ENCODE assay signal across 16 cellular contexts in the genomic region with DNA sequence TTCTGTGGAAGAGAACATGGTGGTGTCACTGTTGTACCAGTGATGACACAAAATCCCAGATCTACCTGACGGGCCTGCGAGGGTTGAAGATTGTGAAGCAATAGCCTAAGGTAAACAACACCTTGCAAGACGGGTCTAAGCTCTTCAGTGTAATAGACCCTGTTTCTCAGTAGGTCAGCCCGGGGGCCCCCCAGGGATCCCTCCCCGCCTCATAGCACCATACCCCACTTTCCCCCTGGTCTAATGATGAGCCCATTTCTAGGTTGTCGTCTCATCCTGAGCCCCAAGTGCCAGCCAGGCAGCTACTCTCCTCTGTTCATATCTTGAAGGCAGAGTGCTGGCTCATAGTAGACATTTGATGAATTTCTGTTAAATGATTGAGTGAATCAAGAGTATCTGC. TPM values are rescaled to one million over a fixed set of nuclear protein-coding genes. Genes with fewer than 3 reads are reported as not detected.
A peak's percentile ranks its signal among the peaks of the same experiment; 100 is the strongest.
DNase-seq lines count a peak whose midpoint lies in the region; ATAC-seq and TF ChIP-seq lines count a peak whose summit lies in the region.
"Had no signal": no experiment of that assay in that cellular context is flagged by ENCODE, and none has a peak within 500 bp of the region (broad histone marks: within the 10 kb centered on the region; RNA-seq: fewer than 3 reads in every experiment).

No MANE protein-coding gene starts in this region.

- BruUV-seq in Caco-2 (replicated peaks; lab: Mats Ljungman, UMichigan) = no TSS peak

- peak overlapping the region; percentile 7 for H3K27ac Mint-ChIP-seq in activated T-cell treated with anti-CD3 and anti-CD28 coated beads, Interleukin-2, amount 50 U/mL, for 72 hours
- H3K27ac Mint-ChIP-seq in Caco-2 (ENCODE audit: unreplicated experiment) = peak overlapping the region; percentile 32
- peak overlapping the region in 6 of 10 donors; percentile 32 to 95 (median 56) for H3K27ac Mint-ChIP-seq in naive thymus-derived CD8-positive, alpha-beta T cell
- no peak overlapping the region for H3K27ac Mint-ChIP-seq in endothelial cell (ENCODE audit: unreplicated experiment)
- H3K27ac Mint-ChIP-seq: GM23338 had no signal

- TF ChIP-seq POLR2A in adrenal gland (IDR thresholded peaks at IDR 0.05) = no peak

- H3K9me3 Mint-ChIP-seq in activated T-cell treated with anti-CD3 and anti-CD28 coated beads, Interleukin-2, amount 50 U/mL, for 72 hours = no peaks in the 10 kb centered on the region
- H3K9me3 Mint-ChIP-seq in Caco-2 (ENCODE audit: unreplicated experiment) = no peaks in the 10 kb centered on the region
- no peaks in the 10 kb centered on the region for H3K9me3 Mint-ChIP-seq in naive thymus-derived CD8-positive, alpha-beta T cell
- H3K9me3 Mint-ChIP-seq in endothelial cell (ENCODE audit: unreplicated experiment) = no peaks in the 10 kb centered on the region
- H3K9me3 Mint-ChIP-seq: GM23338 had no signal

- CTCF ChIA-PET in Caco-2 (lab: Charles Lee) = interaction anchor here (0.7 kb wide), 1 partner anchor 32 kb away, joined by 3 read pairs; no protein-coding TSS in a partner anchor

- H3K9me3 ChIP-seq in Caco-2 = no peaks in the 10 kb centered on the region
- no peaks in the 10 kb centered on the region for H3K9me3 ChIP-seq in adrenal gland (replicated peaks in 1 of 3)
- H3K9me3 ChIP-seq: MG63 had no signal

- no peaks in the 10 kb centered on the region for H3K27me3 Mint-ChIP-seq in activated T-cell treated with anti-CD3 and anti-CD28 coated beads, Interleukin-2, amount 50 U/mL, for 72 hours (ENCODE audit: low read depth)
- H3K27me3 Mint-ChIP-seq in Caco-2 (ENCODE audit: insufficient read depth, unreplicated experiment) = no peaks in the 10 kb centered on the region
- no peaks in the 10 kb centered on the region for H3K27me3 Mint-ChIP-seq in naive thymus-derived CD8-positive, alpha-beta T cell
- peaks cover 15% of the 10 kb centered on the region for H3K27me3 Mint-ChIP-seq in endothelial cell (ENCODE audit: unreplicated experiment)

- H3K27me3 ChIP-seq in Caco-2 (replicated peaks; ENCODE audit: control insufficient read depth, insufficient read depth, low read length) (no peaks in the 10 kb centered on the region), adrenal gland (no peaks in the 10 kb centered on the region)
- H3K27me3 ChIP-seq: MG63 had no signal

- no peak overlapping the region for H3K4me3 Mint-ChIP-seq in activated T-cell treated with anti-CD3 and anti-CD28 coated beads, Interleukin-2, amount 50 U/mL, for 72 hours
- H3K4me3 Mint-ChIP-seq in Caco-2 (ENCODE audit: unreplicated experiment) = no peak overlapping the region
- H3K4me3 Mint-ChIP-seq in naive thymus-derived CD8-positive, alpha-beta T cell = peak overlapping the region in 2 of 10 donors; percentile 5 to 23
- no peak overlapping the region for H3K4me3 Mint-ChIP-seq in endothelial cell (ENCODE audit: unreplicated experiment)
- H3K4me3 Mint-ChIP-seq: GM23338 had no signal

- H3K36me3 ChIP-seq in Caco-2 (ENCODE audit: control insufficient read depth, insufficient read depth, low read length) (peaks cover 12% of the 10 kb centered on the region), adrenal gland (replicated peaks in 1 of 2) (peaks cover 0 to 38% of the 10 kb centered on the region in 2 donors)
- H3K36me3 ChIP-seq: MG63 had no signal

- peaks cover 15 to 29% of the 10 kb centered on the region in 2 donors for H3K36me3 Mint-ChIP-seq in activated T-cell treated with anti-CD3 and anti-CD28 coated beads, Interleukin-2, amount 50 U/mL, for 72 hours (ENCODE audit: insufficient read depth in 2 of 2)
- H3K36me3 Mint-ChIP-seq in Caco-2 (ENCODE audit: insufficient read depth, unreplicated experiment) (peaks cover 80% of the 10 kb centered on the region), endothelial cell (ENCODE audit: low read depth, unreplicated experiment) (peaks cover 15% of the 10 kb centered on the region)
- H3K36me3 Mint-ChIP-seq in naive thymus-derived CD8-positive, alpha-beta T cell = peaks cover 10 to 53% (median 13%) of the 10 kb centered on the region in 3 donors

- H3K4me3 ChIP-seq in Caco-2 (ENCODE audit: low read depth, low read length) (no peak overlapping the region), adrenal gland (no peak overlapping the region)
- H3K4me3 ChIP-seq: GM23338, MG63 had no signal

- DNase-seq in activated T-cell treated with anti-CD3 and anti-CD28 coated beads, Interleukin-2, amount 50 U/mL, for 72 hours = no peak
- no peak for DNase-seq in activated T-cell treated with anti-CD3 and anti-CD28 coated beads, Interleukin-2, amount 50 U/mL, for 48 hours
- DNase-seq in Caco-2 = no peak
- DNase-seq in adrenal gland = no peak
- no peak for DNase-seq in naive thymus-derived CD8-positive, alpha-beta T cell
- DNase-seq in NCI-H1105 treated with DMSO at 0.1 percent for 48 hours (lab: John Stamatoyannopoulos, UW) = no peak
- no peak for DNase-seq in endothelial cell (ENCODE audit: low spot score)
- no peak for DNase-seq in NCI-H2107 (lab: John Stamatoyannopoulos, UW)
- DNase-seq: MG63, NCI-H1105, NCI-H187, NCI-H446 treated with DMSO at 0.1 percent for 48 hours, NCI-H774 had no signal

- no peak for ATAC-seq in activated T-cell treated with anti-CD3 and anti-CD28 coated beads, Interleukin-2, amount 50 U/mL, for 72 hours (replicated peaks in 1 of 2)
- ATAC-seq in naive thymus-derived CD8-positive, alpha-beta T cell = no peak
- ATAC-seq: GM23338 had no signal

- peaks cover 23% of the 10 kb centered on the region for H3K4me1 ChIP-seq in Caco-2
- peaks cover 19 to 47% of the 10 kb centered on the region in 2 donors for H3K4me1 ChIP-seq in adrenal gland (replicated peaks in 1 of 2)

- WGBS in adrenal gland, 4 donors = 88 to 97% (median 96%) methylated on average over 3 to 6 of the region's 6 CpGs

- no peak for TF ChIP-seq CTCF in Caco-2 (IDR thresholded peaks at IDR 0.05; ENCODE audit: insufficient read depth in 1 of 2, low read depth in 1 of 2, low read length in 1 of 2, severe bottlenecking in 1 of 2, unreplicated experiment in 1 of 2)
- TF ChIP-seq CTCF in adrenal gland (IDR thresholded peaks at IDR 0.05) = no peak
- no peak for TF ChIP-seq CTCF in endothelial cell (IDR thresholded peaks at IDR 0.05; ENCODE audit: unreplicated experiment)

- peaks cover 49% of the 10 kb centered on the region for H3K4me1 Mint-ChIP-seq in activated T-cell treated with anti-CD3 and anti-CD28 coated beads, Interleukin-2, amount 50 U/mL, for 72 hours (ENCODE audit: low read depth)
- peaks cover 17% of the 10 kb centered on the region for H3K4me1 Mint-ChIP-seq in Caco-2 (ENCODE audit: low read depth, unreplicated experiment)
- H3K4me1 Mint-ChIP-seq in naive thymus-derived CD8-positive, alpha-beta T cell = peaks cover 25 to 49% (median 43%) of the 10 kb centered on the region in 4 donors
- peaks cover 24% of the 10 kb centered on the region for H3K4me1 Mint-ChIP-seq in endothelial cell (ENCODE audit: unreplicated experiment)

- H3K27ac ChIP-seq in adrenal gland = peak overlapping the region in 3 of 5 donors; percentile 90 to 97 (median 96)
- H3K27ac ChIP-seq: KMS-11 had no signal

- POLR2A ChIA-PET in Caco-2 (lab: Charles Lee) = interaction anchor here (0.6 kb wide), 1 partner anchor 42 kb away, joined by 5 read pairs; a partner anchor contains a TSS
- POLR2A ChIA-PET in naive thymus-derived CD8-positive, alpha-beta T cell (lab: Charles Lee) = no interaction called here

- intact Hi-C loops in Caco-2 (cut with micrococcal nuclease; ENCODE audit: unreplicated experiment) = no loop called here
- intact Hi-C loops in adrenal gland (cut with DNase I) = no loop called here

RNA-seq across cellular contexts. Expression of a gene that starts 2.6 kb away (rescaled TPM):
- total RNA-seq in activated T-cell treated with anti-CD3 and anti-CD28 coated beads, Interleukin-2, amount 50 U/mL, for 72 hours = 10 to 100 TPM in 1 of 2 donors, 1 to 10 TPM in 1; 6.3 to 13.0 TPM
- 8.0 and 9.2 TPM in 2 replicates for total RNA-seq in Caco-2 (2022)
- 10 to 100 TPM; 17.9 to 50.0 (median 37.1) TPM for total RNA-seq in adrenal gland
- 10 to 100 TPM in 2 of 3 donors, 1 to 10 TPM in 1; 6.6 to 16.9 (median 10.7) TPM for polyA plus RNA-seq in adrenal gland
- 10 to 100 TPM in 1 of 2 experiments, 1 to 10 TPM in 1; 9.8 to 12.8 TPM for total RNA-seq in naive thymus-derived CD8-positive, alpha-beta T cell
- 1 to 10 TPM; 2.1 to 4.6 (median 3.5) TPM for polyA plus RNA-seq in naive thymus-derived CD8-positive, alpha-beta T cell
- total RNA-seq in endothelial cell (ENCODE audit: unreplicated experiment) = 0.87 TPM

RNA-seq across cellular contexts. Expression of a gene that starts 2.7 kb away (rescaled TPM):
- total RNA-seq in activated T-cell treated with anti-CD3 and anti-CD28 coated beads, Interleukin-2, amount 50 U/mL, for 72 hours = 10 to 100 TPM; 37.1 to 37.3 TPM
- total RNA-seq in Caco-2 (2022) (32.4 and 35.8 TPM in 2 replicates), adrenal gland (1,000 to 10,000 TPM in 1 of 8 donors, 100 to 1,000 TPM in 6, 10 to 100 TPM in 1; 83.0 to 1,435 (median 309) TPM), endothelial cell (ENCODE audit: unreplicated experiment) (5.1 TPM)
- 10 to 100 TPM in 2 of 3 donors, 1 to 10 TPM in 1; 8.6 to 34.5 (median 33.6) TPM for polyA plus RNA-seq in adrenal gland
- total RNA-seq in naive thymus-derived CD8-positive, alpha-beta T cell = 10 to 100 TPM; 13.8 to 16.0 TPM
- 10 to 100 TPM; 17.8 to 34.3 (median 33.5) TPM for polyA plus RNA-seq in naive thymus-derived CD8-positive, alpha-beta T cell

RNA-seq across cellular contexts. Expression of a gene that starts 15.5 kb away (rescaled TPM):
- not detected for total RNA-seq in activated T-cell treated with anti-CD3 and anti-CD28 coated beads, Interleukin-2, amount 50 U/mL, for 72 hours
- total RNA-seq in Caco-2 (2022) = not detected in 2 replicates
- 1,000 to 10,000 TPM; 1,813 to 6,437 (median 3,715) TPM for total RNA-seq in adrenal gland
- polyA plus RNA-seq in adrenal gland = 1,000 to 10,000 TPM in 2 of 3 donors, 100 to 1,000 TPM in 1; 590 to 7,984 (median 3,445) TPM
- under 1 TPM in 1 of 2 experiments, not detected in 1; 0.29 TPM for total RNA-seq in naive thymus-derived CD8-positive, alpha-beta T cell
- polyA plus RNA-seq in naive thymus-derived CD8-positive, alpha-beta T cell = not detected
- total RNA-seq in endothelial cell (ENCODE audit: unreplicated experiment) = 4.9 TPM
- total RNA-seq: A673 had no signal

RNA-seq across cellular contexts. Expression of a gene that starts 42.7 kb away (rescaled TPM):
- 10 to 100 TPM; 53.6 to 73.7 TPM for total RNA-seq in activated T-cell treated with anti-CD3 and anti-CD28 coated beads, Interleukin-2, amount 50 U/mL, for 72 hours
- total RNA-seq in Caco-2 (2022) (141 and 148 TPM in 2 replicates), adrenal gland (100 to 1,000 TPM; 153 to 294 (median 214) TPM), endothelial cell (ENCODE audit: unreplicated experiment) (138 TPM)
- polyA plus RNA-seq in adrenal gland = 100 to 1,000 TPM in 1 of 3 donors, 10 to 100 TPM in 2; 69.0 to 140 (median 95.8) TPM
- 100 to 1,000 TPM; 104 to 108 TPM for total RNA-seq in naive thymus-derived CD8-positive, alpha-beta T cell
- polyA plus RNA-seq in naive thymus-derived CD8-positive, alpha-beta T cell = 10 to 100 TPM; 39.8 to 73.0 (median 49.8) TPM

RNA-seq across cellular contexts. Expression of a gene that starts 53.2 kb away (rescaled TPM):
- 1 to 10 TPM; 6.5 to 8.2 TPM for total RNA-seq in activated T-cell treated with anti-CD3 and anti-CD28 coated beads, Interleukin-2, amount 50 U/mL, for 72 hours
- total RNA-seq in Caco-2 (2022) (4.0 and 4.4 TPM in 2 replicates), adrenal gland (10 to 100 TPM in 1 of 8 donors, 1 to 10 TPM in 7; 3.2 to 13.9 (median 7.5) TPM), endothelial cell (ENCODE audit: unreplicated experiment) (12.1 TPM)
- 1 to 10 TPM in 2 of 3 donors, under 1 TPM in 1; 0.26 to 6.0 (median 3.0) TPM for polyA plus RNA-seq in adrenal gland
- 1 to 10 TPM; 5.6 to 5.9 TPM for total RNA-seq in naive thymus-derived CD8-positive, alpha-beta T cell
- polyA plus RNA-seq in naive thymus-derived CD8-positive, alpha-beta T cell = 1 to 10 TPM; 1.5 to 7.6 (median 3.1) TPM

Comparison
In these comparisons a context has a peak if more than half of its experiments do, and no peak if none do; other contexts are left out.
1. RNA of a gene that starts 15.5 kb away (total RNA-seq): 1,813 to 6,437 TPM in adrenal gland; 4.9 TPM in endothelial cell (single experiment), 0.29 TPM in naive thymus-derived CD8-positive, alpha-beta T cell, not detected in Caco-2 and not detected in activated T-cell treated with anti-CD3 and anti-CD28 coated beads, Interleukin-2, amount 50 U/mL, for 72 hours; every median in the first group is over 100 times any median in the second.